14 cellular contexts compared by ENCODE assay signal in genomic region chr1:225888898-225889690, GRCh38. TPM values are rescaled to one million over a fixed set of nuclear protein-coding genes. Genes with fewer than 3 reads are reported as not detected.
DNase-seq lines count a peak whose midpoint lies in the region; ATAC-seq and TF ChIP-seq lines count a peak whose summit lies in the region.
"Had no signal": no experiment of that assay in that cellular context is flagged by ENCODE, and none has a peak within 500 bp of the region (broad histone marks: within the 10 kb centered on the region; RNA-seq: fewer than 3 reads in every experiment).

A gene with protein sequence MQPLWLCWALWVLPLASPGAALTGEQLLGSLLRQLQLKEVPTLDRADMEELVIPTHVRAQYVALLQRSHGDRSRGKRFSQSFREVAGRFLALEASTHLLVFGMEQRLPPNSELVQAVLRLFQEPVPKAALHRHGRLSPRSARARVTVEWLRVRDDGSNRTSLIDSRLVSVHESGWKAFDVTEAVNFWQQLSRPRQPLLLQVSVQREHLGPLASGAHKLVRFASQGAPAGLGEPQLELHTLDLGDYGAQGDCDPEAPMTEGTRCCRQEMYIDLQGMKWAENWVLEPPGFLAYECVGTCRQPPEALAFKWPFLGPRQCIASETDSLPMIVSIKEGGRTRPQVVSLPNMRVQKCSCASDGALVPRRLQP (minus strand): TSS chr1:225889146. CDS start chr1:225889066, 80 bp downstream.

- no peak within 1 kb of the TSS for H3K4me3 ChIP-seq in left ventricle myocardium inferior
- no peak within 1 kb of the TSS for H3K4me3 ChIP-seq in OCI-LY7 (ENCODE audit: low read depth, low read length, poor library complexity, severe bottlenecking)
- H3K4me3 ChIP-seq: HAP-1, MG63 had no signal

- H3K9me3 Mint-ChIP-seq in mesothelial cell of epicardium: no peaks in the 10 kb centered on the region

- peak within 1 kb of the TSS; percentile 46 for H3K4me3 Mint-ChIP-seq in mesothelial cell of epicardium

- DNase-seq in Right ventricle myocardium superior: no peak
- no peak for DNase-seq in left ventricle myocardium inferior
- no peak for DNase-seq in mesothelial cell of epicardium (ENCODE audit: low spot score in 2 of 2, unreplicated experiment in 2 of 2)
- no peak for DNase-seq in OCI-LY7 (ENCODE audit: low spot score)
- no peak for DNase-seq in central memory CD4-positive, alpha-beta T cell
- DNase-seq in middle frontal gyrus (ENCODE audit: extremely low spot score, low spot score): no peak
- DNase-seq: ACHN; activated CD4-positive, alpha-beta T cell treated with anti-CD3 and anti-CD28 coated beads, Interleukin-2, amount 50 U/mL, for 4 hours; activated gamma-delta T cell; MG63; NCI-H2029 had no signal

- intact Hi-C loops in Right ventricle myocardium superior (cut with DNase I): no loop called here
- intact Hi-C loops in left ventricle myocardium inferior (cut with micrococcal nuclease): no loop called here
- intact Hi-C loops in OCI-LY7 (cut with micrococcal nuclease; ENCODE audit: unreplicated experiment): no loop called here

- no peaks in the 10 kb centered on the region for H4K20me1 ChIP-seq in OCI-LY7 (ENCODE audit: insufficient read depth, low read length)

- peak; percentile 47 for ATAC-seq in Right ventricle myocardium superior (ENCODE audit: poor library complexity)
- ATAC-seq in esophagus mucosa: peak; percentile 13
- no peak for ATAC-seq in GM21390 (IDR thresholded peaks at IDR 0.05; ENCODE audit: unreplicated experiment)

- POLR2A ChIA-PET in OCI-LY7 (lab: Charles Lee): interaction anchor here (0.6 to 1.3 kb wide), 4 partner anchors 12 to 77 kb away, joined by 3 to 4 read pairs (median 3); no protein-coding TSS in a partner anchor

- H3K27me3 ChIP-seq in left ventricle myocardium inferior (ENCODE audit: low read depth): peaks cover 15% of the 10 kb centered on the region
- H3K27me3 ChIP-seq: MG63 had no signal

- no peaks in the 10 kb centered on the region for H3K36me3 Mint-ChIP-seq in mesothelial cell of epicardium

- H3K4me2 ChIP-seq in OCI-LY7 (ENCODE audit: low read length): no peak within 1 kb of the TSS

- H3K36me3 ChIP-seq in left ventricle myocardium inferior (no peaks in the 10 kb centered on the region), OCI-LY7 (ENCODE audit: insufficient read depth, low read length) (no peaks in the 10 kb centered on the region)
- H3K36me3 ChIP-seq: HAP-1, MG63 had no signal

- H3K27ac ChIP-seq in left ventricle myocardium inferior (replicated peaks) (no peak within 1 kb of the TSS), OCI-LY7 (ENCODE audit: low read depth, low read length, poor library complexity, severe bottlenecking) (no peak within 1 kb of the TSS)

- H2AFZ ChIP-seq in OCI-LY7 (ENCODE audit: low read length): no peak within 1 kb of the TSS

- H3K27me3 Mint-ChIP-seq in mesothelial cell of epicardium (ENCODE audit: low read depth): peaks cover 11% of the 10 kb centered on the region

- no TSS peak for BruUV-seq in OCI-LY7 (replicated peaks; lab: Mats Ljungman, UMichigan)

- CTCF ChIA-PET in OCI-LY7 (lab: Charles Lee; ENCODE audit: unreplicated experiment): interaction anchor here (0.6 kb wide), 2 partner anchors 8 to 188 kb away, joined by 3 read pairs; no protein-coding TSS in a partner anchor

- H3K4me1 Mint-ChIP-seq in mesothelial cell of epicardium: peaks cover 3% of the 10 kb centered on the region

- H3K27ac Mint-ChIP-seq in mesothelial cell of epicardium: no peak within 1 kb of the TSS

- H3K4me1 ChIP-seq in left ventricle myocardium inferior (no peaks in the 10 kb centered on the region), OCI-LY7 (ENCODE audit: insufficient read depth, low read length, poor library complexity, severe bottlenecking) (no peaks in the 10 kb centered on the region)
- H3K4me1 ChIP-seq: HAP-1 had no signal

- no peaks in the 10 kb centered on the region for H3K79me2 ChIP-seq in OCI-LY7 (ENCODE audit: insufficient read depth, low read depth, low read length)

- H3K9me3 ChIP-seq in left ventricle myocardium inferior (replicated peaks) (no peaks in the 10 kb centered on the region), OCI-LY7 (ENCODE audit: low read length) (no peaks in the 10 kb centered on the region)
- H3K9me3 ChIP-seq: HAP-1, MG63 had no signal

- TF ChIP-seq CTCF in left ventricle myocardium inferior (IDR thresholded peaks at IDR 0.05; ENCODE audit: borderline replicate concordance) (no peak), mesothelial cell of epicardium (IDR thresholded peaks at IDR 0.05; ENCODE audit: unreplicated experiment) (no peak), OCI-LY7 (conservative IDR thresholded peaks at IDR 0.05; ENCODE audit: low read length) (no peak)

- no peaks in the 10 kb centered on the region for H3K9me2 ChIP-seq in OCI-LY7 (ENCODE audit: insufficient read depth, low read length)

RNA-seq across cellular contexts. Expression of the gene that starts here (rescaled TPM):
- total RNA-seq in Right ventricle myocardium superior (0.13 TPM), left ventricle myocardium inferior (0.55 TPM), esophagus mucosa (not detected), mesothelial cell of epicardium (1.6 to 1.7 TPM (median 1.6 TPM) in 3 replicates), OCI-LY7 (2022) (0.44 and 1.0 TPM in 2 replicates)
- total RNA-seq in OCI-LY7 (2014; rRNA removed; shearing (Covaris generic)): 0.09 TPM in 1 of 2 replicates, not detected in the other

Comparison
In these comparisons a context has a peak if more than half of its experiments do, and no peak if none do; other contexts are left out.
1. Peak in ATAC-seq in Right ventricle myocardium superior; RNA of the gene not detected or under 1 TPM.
2. Peak in ATAC-seq in esophagus mucosa; RNA of the gene not detected or under 1 TPM.